In the genomic region with DNA sequence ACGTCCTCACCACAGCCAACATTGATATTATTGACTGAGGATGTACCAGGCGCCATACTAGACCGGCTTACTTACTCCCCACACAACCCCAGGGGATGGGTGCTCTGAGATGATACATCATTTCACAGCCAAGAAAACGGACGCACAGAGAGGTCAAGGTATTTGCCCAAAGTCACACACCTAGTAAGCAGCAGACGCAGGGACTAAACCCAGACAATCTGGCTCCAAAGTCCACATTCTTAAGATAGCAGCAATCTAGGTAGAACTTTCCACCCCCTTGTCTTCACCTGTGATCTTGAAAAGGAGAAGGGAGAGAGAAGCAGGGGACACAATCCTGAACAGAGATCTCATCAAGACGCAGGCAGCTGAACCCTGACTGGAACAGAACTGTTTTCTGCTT, we compare ENCODE assay signal across 23 cellular contexts.
"Had no signal": no experiment of that assay in that cellular context is flagged by ENCODE, and none has a peak within 500 bp of the region (broad histone marks: within the 10 kb centered on the region; RNA-seq: fewer than 3 reads in every experiment).

No MANE protein-coding gene starts in this region.

- H3K27me3 ChIP-seq: colonic mucosa, pancreas, suprapubic skin, tibial nerve, vagina had no signal

- H3K27ac ChIP-seq: colonic mucosa, pancreas, prostate gland, suprapubic skin, tibial nerve, vagina had no signal

- H3K4me3 ChIP-seq: colonic mucosa, pancreas, prostate gland, suprapubic skin, tibial nerve, vagina had no signal

- DNase-seq: activated CD4-positive, alpha-beta memory T cell treated with anti-CD3 and anti-CD28 coated beads, Interleukin-2, amount 10 ng/mL, durations not matched to agents 7 days and 5 days; activated CD4-positive, alpha-beta T cell treated with anti-CD3 and anti-CD28 coated beads for 1 hour; activated CD4-positive, alpha-beta T cell treated with anti-CD3 and anti-CD28 coated beads, Interleukin-2, amount 10 ng/mL, durations not matched to agents 7 days and 5 days; activated CD8-positive, alpha-beta memory T cell treated with anti-CD3 and anti-CD28 coated beads, Interleukin-2, amount 50 U/mL, for 48 hours; activated T-cell treated with anti-CD3 and anti-CD28 coated beads, Interleukin-2, amount 50 U/mL, for 24 hours; anterior cingulate cortex; colonic mucosa; effector CD8-positive, alpha-beta T cell; islet precursor cell; mammary epithelial cell; naive B cell; nucleus accumbens; stimulated activated CD4-positive, alpha-beta T cell treated with anti-CD3 and anti-CD28 coated beads, Interleukin-15, amount 100 ng/mL, for 24 hours; stimulated activated CD4-positive, alpha-beta T cell treated with anti-CD3 and anti-CD28 coated beads, Interleukin-2, amount 100 ng/mL, for 24 hours; stimulated activated naive CD4-positive, alpha-beta T cell; T-helper 1 cell had no signal

- H3K4me1 Mint-ChIP-seq: activated CD4-positive, alpha-beta memory T cell treated with anti-CD3 and anti-CD28 coated beads, Interleukin-2, amount 10 ng/mL, durations not matched to agents 7 days and 5 days; activated CD4-positive, alpha-beta T cell treated with anti-CD3 and anti-CD28 coated beads, Interleukin-2, amount 10 ng/mL, durations not matched to agents 7 days and 5 days; activated naive CD4-positive, alpha-beta T cell treated with anti-CD3 and anti-CD28 coated beads, Interleukin-2, amount 50 U/mL, for 24 hours; neural crest cell had no signal

- H3K4me3 Mint-ChIP-seq: activated CD4-positive, alpha-beta memory T cell treated with anti-CD3 and anti-CD28 coated beads, Interleukin-2, amount 10 ng/mL, durations not matched to agents 7 days and 5 days; activated CD4-positive, alpha-beta T cell treated with anti-CD3 and anti-CD28 coated beads, Interleukin-2, amount 10 ng/mL, durations not matched to agents 7 days and 5 days; activated naive CD4-positive, alpha-beta T cell treated with anti-CD3 and anti-CD28 coated beads, Interleukin-2, amount 50 U/mL, for 24 hours; activated T-cell treated with anti-CD3 and anti-CD28 coated beads, Interleukin-2, amount 50 U/mL, for 24 hours; neural crest cell had no signal

- H3K4me1 ChIP-seq: colonic mucosa, pancreas, prostate gland, suprapubic skin, tibial nerve, vagina had no signal

- H3K9me3 ChIP-seq: colonic mucosa, pancreas, prostate gland, suprapubic skin, tibial nerve, vagina had no signal

- H3K27ac Mint-ChIP-seq: activated CD4-positive, alpha-beta memory T cell treated with anti-CD3 and anti-CD28 coated beads, Interleukin-2, amount 10 ng/mL, durations not matched to agents 7 days and 5 days; activated CD4-positive, alpha-beta T cell treated with anti-CD3 and anti-CD28 coated beads, Interleukin-2, amount 10 ng/mL, durations not matched to agents 7 days and 5 days; activated naive CD4-positive, alpha-beta T cell treated with anti-CD3 and anti-CD28 coated beads, Interleukin-2, amount 50 U/mL, for 24 hours; activated T-cell treated with anti-CD3 and anti-CD28 coated beads, Interleukin-2, amount 50 U/mL, for 24 hours; naive B cell had no signal

- H3K36me3 ChIP-seq: colonic mucosa, pancreas, prostate gland, vagina had no signal

- H3K9me3 Mint-ChIP-seq: activated CD4-positive, alpha-beta memory T cell treated with anti-CD3 and anti-CD28 coated beads, Interleukin-2, amount 10 ng/mL, durations not matched to agents 7 days and 5 days; activated CD4-positive, alpha-beta T cell treated with anti-CD3 and anti-CD28 coated beads, Interleukin-2, amount 10 ng/mL, durations not matched to agents 7 days and 5 days; activated naive CD4-positive, alpha-beta T cell treated with anti-CD3 and anti-CD28 coated beads, Interleukin-2, amount 50 U/mL, for 24 hours; activated T-cell treated with anti-CD3 and anti-CD28 coated beads, Interleukin-2, amount 50 U/mL, for 24 hours; neural crest cell had no signal

- ATAC-seq: pancreas had no signal

- H3K27me3 Mint-ChIP-seq: activated CD4-positive, alpha-beta memory T cell treated with anti-CD3 and anti-CD28 coated beads, Interleukin-2, amount 10 ng/mL, durations not matched to agents 7 days and 5 days; activated CD4-positive, alpha-beta T cell treated with anti-CD3 and anti-CD28 coated beads, Interleukin-2, amount 10 ng/mL, durations not matched to agents 7 days and 5 days; activated naive CD4-positive, alpha-beta T cell treated with anti-CD3 and anti-CD28 coated beads, Interleukin-2, amount 50 U/mL, for 24 hours; activated T-cell treated with anti-CD3 and anti-CD28 coated beads, Interleukin-2, amount 50 U/mL, for 24 hours; naive B cell had no signal
